In genomic region chr2:130726614-130727180, GRCh38 we compare ENCODE assay signal across 8 cellular contexts. TPM values are rescaled to one million over a fixed set of nuclear protein-coding genes. Genes with fewer than 3 reads are reported as not detected.
DNase-seq lines count a peak whose midpoint lies in the region; TF ChIP-seq lines count a peak whose summit lies in the region.

No MANE protein-coding gene starts in this region.

- peaks cover 28% of the 10 kb centered on the region for H3K4me1 ChIP-seq in BLaER1

- H3K9ac ChIP-seq in BLaER1, result peak overlapping the region; percentile 68

- peak overlapping the region; percentile 73 for H3K4me2 ChIP-seq in BLaER1

- H3K27me3 ChIP-seq in BLaER1 (no peaks in the 10 kb centered on the region), dorsolateral prefrontal cortex (peaks cover 0 to 4% (median 0%) of the 10 kb centered on the region in 45 donors)

- H3K9me3 ChIP-seq in BLaER1, result peaks cover 21% of the 10 kb centered on the region

- H3K4me3 ChIP-seq in BLaER1 (peak overlapping the region; percentile 67), dorsolateral prefrontal cortex (peak overlapping the region; percentile 41 to 83 (median 67))

- H3K27me3 Mint-ChIP-seq in neural crest cell (ENCODE audit: low read depth), result peaks cover 24% of the 10 kb centered on the region

- intact Hi-C loops in dorsolateral prefrontal cortex (cut with DNase I), result no loop called here

- no peaks in the 10 kb centered on the region for H3K36me3 ChIP-seq in BLaER1

- H3K4me3 Mint-ChIP-seq in neural crest cell, result peak overlapping the region; percentile 86

- peak overlapping the region; percentile 85 for H3K27ac Mint-ChIP-seq in neural crest cell (ENCODE audit: unreplicated experiment)

- H3K27ac ChIP-seq in BLaER1 (peak overlapping the region; percentile 72), dorsolateral prefrontal cortex (peak overlapping the region in 51 of 59 donors; percentile 4 to 92 (median 77))

- peak; percentile 63 for DNase-seq in NCI-H146 (lab: John Stamatoyannopoulos, UW)
- no peak for DNase-seq in dorsolateral prefrontal cortex
- DNase-seq in neural crest cell (ENCODE audit: low read depth, low spot score), result no peak
- DNase-seq in stimulated activated CD4-positive, alpha-beta T cell treated with anti-CD3 and anti-CD28 coated beads, Interleukin-4, amount 100 ng/mL, for 24 hours, result no peak
- DNase-seq in NCI-H2196 (lab: John Stamatoyannopoulos, UW; ENCODE audit: unreplicated experiment), result no peak
- DNase-seq in HPDE6-E6E7 (ENCODE audit: extremely low spot score), result no peak
- no peak for DNase-seq in activated gamma-delta T cell (lab: John Stamatoyannopoulos, UW)

- TF ChIP-seq CTCF in dorsolateral prefrontal cortex (IDR thresholded peaks at IDR 0.05 in 54 of 56, conservative IDR thresholded peaks at IDR 0.05 in 2 of 56; ENCODE audit: low read depth in 1 of 56, partially characterized antibody in 56 of 56) (no peak), neural crest cell (conservative IDR thresholded peaks at IDR 0.05) (no peak)

- H4K20me1 ChIP-seq in BLaER1, result no peaks in the 10 kb centered on the region

- no peaks in the 10 kb centered on the region for H3K36me3 Mint-ChIP-seq in neural crest cell (ENCODE audit: low read depth)

- peaks cover 7% of the 10 kb centered on the region for H3K9me3 Mint-ChIP-seq in neural crest cell

- peaks cover 5% of the 10 kb centered on the region for H3K4me1 Mint-ChIP-seq in neural crest cell

RNA-seq across cellular contexts. Expression of gene GPR148, which starts 2.2 kb away (rescaled TPM):
- under 1 TPM in 2 of 120 experiments, not detected in 118; 0.28 to 0.46 TPM for total RNA-seq in dorsolateral prefrontal cortex
- not detected in 2 replicates for total RNA-seq in neural crest cell

RNA-seq across cellular contexts. Expression of gene AMER3, which starts 28.6 kb away (rescaled TPM):
- total RNA-seq in dorsolateral prefrontal cortex (10 to 100 TPM in 119 of 120 experiments, 1 to 10 TPM in 1; 8.8 to 46.4 (median 30.1) TPM), neural crest cell (1.3 and 1.4 TPM in 2 replicates)
